Comparison of ENCODE assay signal across 8 cellular contexts in the genomic region with DNA sequence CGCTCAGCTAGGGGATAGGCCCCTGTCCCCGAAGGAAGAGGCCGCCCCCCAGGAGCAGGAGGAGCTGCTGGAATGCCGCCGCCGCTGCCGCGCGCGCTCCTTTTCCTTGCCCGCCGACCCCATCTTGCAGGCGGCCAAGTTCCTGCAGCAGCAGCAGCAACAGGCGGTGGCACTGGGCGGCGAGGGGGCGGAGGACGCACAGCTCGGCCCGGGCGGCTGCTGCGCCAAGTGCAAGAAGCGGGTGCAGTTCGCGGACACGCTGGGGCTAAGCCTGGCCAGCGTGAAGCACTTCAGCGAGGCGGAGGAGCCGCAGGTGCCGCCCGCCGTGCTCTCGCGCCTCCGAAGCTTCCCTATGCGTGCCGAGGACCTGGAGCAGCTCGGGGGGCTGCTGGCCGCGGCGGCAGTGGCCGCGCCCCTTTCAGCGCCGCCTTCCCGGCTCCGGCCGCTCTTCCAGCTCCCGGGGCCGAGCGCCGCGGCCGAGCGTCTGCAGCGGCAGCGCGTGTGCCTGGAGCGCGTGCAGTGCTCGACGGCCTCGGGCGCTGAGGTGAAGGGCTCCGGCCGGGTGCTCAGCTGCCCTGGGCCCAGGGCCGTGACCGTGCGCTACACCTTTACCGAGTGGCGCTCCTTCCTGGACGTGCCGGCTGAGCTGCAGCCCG. TPM values are rescaled to one million over a fixed set of nuclear protein-coding genes. Genes with fewer than 3 reads are reported as not detected.
DNase-seq lines count a peak whose midpoint lies in the region; TF ChIP-seq lines count a peak whose summit lies in the region.

No MANE protein-coding gene starts in this region.

- H3K27ac ChIP-seq in stomach: peak overlapping the region; percentile 34 to 81 (median 74)

- H3K36me3 Mint-ChIP-seq in activated CD4-positive, alpha-beta T cell treated with anti-CD3 and anti-CD28 coated beads, Interleukin-2, amount 10 ng/mL, durations not matched to agents 24 days and 14 days (ENCODE audit: low read depth): no peaks in the 10 kb centered on the region

- peak overlapping the region; percentile 37 for H3K4me3 Mint-ChIP-seq in activated CD4-positive, alpha-beta T cell treated with anti-CD3 and anti-CD28 coated beads, Interleukin-2, amount 10 ng/mL, durations not matched to agents 24 days and 14 days

- peaks cover 0 to 55% (median 31%) of the 10 kb centered on the region in 3 donors for H3K27me3 ChIP-seq in stomach

- peaks cover 16 to 31% (median 29%) of the 10 kb centered on the region in 4 donors for H3K4me1 ChIP-seq in stomach

- no peak for TF ChIP-seq POLR2A in stomach (IDR thresholded peaks at IDR 0.05)

- no peaks in the 10 kb centered on the region for H3K36me3 ChIP-seq in stomach

- H3K27me3 Mint-ChIP-seq in activated CD4-positive, alpha-beta T cell treated with anti-CD3 and anti-CD28 coated beads, Interleukin-2, amount 10 ng/mL, durations not matched to agents 24 days and 14 days: peaks cover 57% of the 10 kb centered on the region

- H3K9me3 Mint-ChIP-seq in activated CD4-positive, alpha-beta T cell treated with anti-CD3 and anti-CD28 coated beads, Interleukin-2, amount 10 ng/mL, durations not matched to agents 24 days and 14 days: no peaks in the 10 kb centered on the region

- H3K4me3 ChIP-seq in LNCaP clone FGC (ENCODE audit: low read depth, low read length) (peak overlapping the region; percentile 42), astrocyte of the cerebellum (ENCODE audit: low read depth, low read length) (peak overlapping the region; percentile 47), stomach (peak overlapping the region; percentile 57 to 84 (median 64))

- no peak overlapping the region for H3K27ac Mint-ChIP-seq in activated CD4-positive, alpha-beta T cell treated with anti-CD3 and anti-CD28 coated beads, Interleukin-2, amount 10 ng/mL, durations not matched to agents 24 days and 14 days

- WGBS in stomach, 5 donors: 1 to 2% (median 1%) methylated on average over 29 to 75 of the region's 75 CpGs

- intact Hi-C loops in activated CD4-positive, alpha-beta T cell treated with anti-CD3 and anti-CD28 coated beads, Interleukin-2, amount 10 ng/mL, durations not matched to agents 24 days and 14 days (cut with micrococcal nuclease): loop anchor here (10.0 kb wide), 1 partner anchor 919 kb away; a partner anchor contains a TSS
- intact Hi-C loops in stomach (cut with DNase I; ENCODE audit: low total_unique reads): no loop called here

- peak; percentile 61 for DNase-seq in activated CD4-positive, alpha-beta T cell treated with anti-CD3 and anti-CD28 coated beads, Interleukin-2, amount 10 ng/mL, durations not matched to agents 24 days and 14 days
- no peak for DNase-seq in activated CD4-positive, alpha-beta T cell treated with anti-CD3 and anti-CD28 coated beads, Interleukin-2, amount 50 U/mL, for 1 hour
- DNase-seq in LNCaP clone FGC (ENCODE audit: low read depth) (no peak), astrocyte of the cerebellum (ENCODE audit: low read depth) (no peak), islet precursor cell (peak; percentile 79), stomach (no peak), NCI-H2196 (lab: John Stamatoyannopoulos, UW; ENCODE audit: unreplicated experiment) (no peak), HCEC 1CT (no peak)

- H3K9me3 ChIP-seq in stomach: no peaks in the 10 kb centered on the region

- no peak for TF ChIP-seq EP300 in stomach (IDR thresholded peaks at IDR 0.05)

- H3K4me1 Mint-ChIP-seq in activated CD4-positive, alpha-beta T cell treated with anti-CD3 and anti-CD28 coated beads, Interleukin-2, amount 10 ng/mL, durations not matched to agents 24 days and 14 days: peaks cover 5% of the 10 kb centered on the region

- TF ChIP-seq CTCF in LNCaP clone FGC (IDR thresholded peaks at IDR 0.05; ENCODE audit: control insufficient read depth, extremely low read depth, insufficient read depth) (no peak), astrocyte of the cerebellum (IDR thresholded peaks at IDR 0.05; ENCODE audit: low read depth, low read length, missing control alignments) (no peak), stomach (IDR thresholded peaks at IDR 0.05) (no peak)

- in situ Hi-C loops in astrocyte of the cerebellum (cut with HindIII; ENCODE audit: low sequenced_read_pairs): no loop called here

RNA-seq across cellular contexts. Expression of a gene that starts 0.6 kb away (rescaled TPM):
- 0.05 TPM in 2 replicates for total RNA-seq in activated CD4-positive, alpha-beta T cell treated with anti-CD3 and anti-CD28 coated beads, Interleukin-2, amount 10 ng/mL, durations not matched to agents 24 days and 14 days
- 1 to 10 TPM in 1 of 5 donors, under 1 TPM in 2, not detected in 2; 0.29 to 1.3 (median 0.45) TPM for total RNA-seq in stomach
- polyA plus RNA-seq in stomach: under 1 TPM; 0.12 to 0.78 (median 0.76) TPM

Comparison
In these comparisons a context has a peak if more than half of its experiments do, and no peak if none do; other contexts are left out.
1. DNase-seq: peak in activated CD4-positive, alpha-beta T cell treated with anti-CD3 and anti-CD28 coated beads, Interleukin-2, amount 10 ng/mL, durations not matched to agents 24 days and 14 days (single experiment) and islet precursor cell (single experiment); none in activated CD4-positive, alpha-beta T cell treated with anti-CD3 and anti-CD28 coated beads, Interleukin-2, amount 50 U/mL, for 1 hour (single experiment), LNCaP clone FGC (single experiment), astrocyte of the cerebellum (single experiment), stomach (single experiment), NCI-H2196 (single experiment) and HCEC 1CT (single experiment).
2. Peak in every context shown above with its lines, with median percentiles within 50 percentile points of each other: H3K4me3 ChIP-seq.